Comparison of ENCODE assay signal across 8 cellular contexts in genomic region chr7:106126170-106126938, GRCh38. TPM values are rescaled to one million over a fixed set of nuclear protein-coding genes. Genes with fewer than 3 reads are reported as not detected.
A peak's percentile ranks its signal among the peaks of the same experiment; 100 is the strongest.
DNase-seq lines count a peak whose midpoint lies in the region; ATAC-seq, FAIRE-seq and TF ChIP-seq lines count a peak whose summit lies in the region.
"Had no signal": no experiment of that assay in that cellular context is flagged by ENCODE, and none has a peak within 500 bp of the region (broad histone marks: within the 10 kb centered on the region; RNA-seq: fewer than 3 reads in every experiment).

No MANE protein-coding gene starts in this region.

- DNase-seq in HS-5 (ENCODE audit: low read depth) (peak; percentile 56), RPMI8226 (peak; percentile 66), astrocyte (ENCODE audit: low read depth) (peak; percentile 55), HEK293T (ENCODE audit: extremely low spot score) (no peak), nucleus accumbens (lab: John Stamatoyannopoulos, UW) (no peak)
- DNase-seq in stimulated activated CD4-positive, alpha-beta T cell treated with anti-CD3 and anti-CD28 coated beads, Interleukin-15, amount 100 ng/mL, for 48 hours (ENCODE audit: low read depth in 2 of 2): peak; percentile 26 to 51

- FAIRE-seq in astrocyte (lab: Jason Lieb, UNC): no peak

- TF ChIP-seq CTCF in astrocyte (IDR thresholded peaks at IDR 0.05; ENCODE audit: insufficient read depth, low read depth, low read length): no peak

- POLR2A ChIA-PET in HEK293T (lab: Yijun Ruan, JAX): interaction anchor here (1.7 kb wide), 1 partner anchor 10 kb away, joined by 4 read pairs; no protein-coding TSS in a partner anchor

- no peak overlapping the region for H3K9ac ChIP-seq in astrocyte (ENCODE audit: low read length)

- H4K20me1 ChIP-seq in astrocyte (ENCODE audit: insufficient read depth, low read length): no peaks in the 10 kb centered on the region

- H3K9me3 ChIP-seq in astrocyte (ENCODE audit: insufficient read depth, low read depth, low read length): no peaks in the 10 kb centered on the region
- H3K9me3 ChIP-seq: ascending aorta had no signal

- H3K79me2 ChIP-seq in astrocyte (ENCODE audit: insufficient read depth, low read length): no peaks in the 10 kb centered on the region

- no peak overlapping the region for H3K4me3 Mint-ChIP-seq in astrocyte (ENCODE audit: unreplicated experiment)

- no peaks in the 10 kb centered on the region for H3K9me3 Mint-ChIP-seq in astrocyte (ENCODE audit: unreplicated experiment)

- no peaks in the 10 kb centered on the region for H3K27me3 Mint-ChIP-seq in astrocyte (ENCODE audit: low read depth, unreplicated experiment)

- no peaks in the 10 kb centered on the region for H3K36me3 Mint-ChIP-seq in astrocyte (ENCODE audit: low read depth, unreplicated experiment)

- peak overlapping the region; percentile 22 for H3K4me3 ChIP-seq in astrocyte (ENCODE audit: insufficient read depth, low read depth, low read length)
- H3K4me3 ChIP-seq: ascending aorta had no signal

- CTCF ChIA-PET in HEK293T (lab: Yijun Ruan, JAX): no interaction called here

- no peaks in the 10 kb centered on the region for H3K36me3 ChIP-seq in astrocyte (ENCODE audit: insufficient read depth, low read length)
- H3K36me3 ChIP-seq: ascending aorta had no signal

- H2AFZ ChIP-seq in astrocyte (ENCODE audit: low read depth, low read length): no peak overlapping the region

- ATAC-seq in GM18870 (IDR thresholded peaks at IDR 0.05; ENCODE audit: unreplicated experiment): no peak

- peaks cover 19% of the 10 kb centered on the region for H3K4me1 Mint-ChIP-seq in astrocyte (ENCODE audit: low read depth, unreplicated experiment)

- peak overlapping the region; percentile 67 for H3K4me2 ChIP-seq in astrocyte (ENCODE audit: low read length)

- peaks cover 7% of the 10 kb centered on the region for H3K4me1 ChIP-seq in astrocyte (ENCODE audit: insufficient read depth, low read length)
- H3K4me1 ChIP-seq: ascending aorta had no signal

- H3K27ac ChIP-seq in astrocyte (ENCODE audit: low read depth, low read length): no peak overlapping the region
- H3K27ac ChIP-seq: ascending aorta had no signal

- no peaks in the 10 kb centered on the region for H3K27me3 ChIP-seq in astrocyte (ENCODE audit: insufficient read depth, low read length)
- H3K27me3 ChIP-seq: ascending aorta had no signal

- H3K27ac Mint-ChIP-seq in astrocyte (ENCODE audit: unreplicated experiment): no peak overlapping the region

TF ChIP-seq in HEK293T, 16 proteins besides CTCF, POLR2A, EP300 and RAD21:
- TF ChIP-seq SUZ12 (IDR thresholded peaks at IDR 0.05) (no peak), LEF1 (IDR thresholded peaks at IDR 0.05; ENCODE audit: borderline replicate concordance) (no peak), NFRKB (IDR thresholded peaks at IDR 0.05) (no peak), SP1 (IDR thresholded peaks at IDR 0.05) (no peak)

RNA-seq across cellular contexts. Expression of gene SYPL1, which starts 14.2 kb away (rescaled TPM):
- 58.8 and 59.7 TPM in 2 replicates for total RNA-seq in astrocyte

Comparison
In these comparisons a context has a peak if more than half of its experiments do, and no peak if none do; other contexts are left out.
1. DNase-seq: peak in HS-5 (single experiment), RPMI8226 (single experiment), astrocyte (single experiment) and stimulated activated CD4-positive, alpha-beta T cell treated with anti-CD3 and anti-CD28 coated beads, Interleukin-15, amount 100 ng/mL, for 48 hours (2 of 2); none in HEK293T (single experiment) and nucleus accumbens (0 of 56).